ENCODE assay signal across 8 cellular contexts in genomic region chr3:150546226-150547044, GRCh38. TPM values are rescaled to one million over a fixed set of nuclear protein-coding genes. Genes with fewer than 3 reads are reported as not detected.
DNase-seq lines count a peak whose midpoint lies in the region; ATAC-seq and TF ChIP-seq lines count a peak whose summit lies in the region.

Gene EIF2A, plus strand, starts transcription at chr3:150546787. Its CDS starts 16 bp downstream, at chr3:150546803.
Gene SERP1, minus strand, starts transcription at chr3:150546496. Its CDS starts 361 bp downstream, at chr3:150546135.

- peaks cover 2 to 11% of the 10 kb centered on the region in 2 donors for H3K4me1 ChIP-seq in lung (ENCODE audit: control insufficient read depth in 2 of 2, insufficient read depth in 2 of 2, low read length in 2 of 2)

- POLR2A ChIA-PET in activated CD8-positive, alpha-beta memory T cell treated with anti-CD3 and anti-CD28 coated beads for 36 hours (lab: Charles Lee), result interaction anchor here (0.6 to 1.7 kb wide), 8 partner anchors 57 to 660 kb away, joined by 3 to 12 read pairs (median 6); partner anchors contain the start of genes ERICH6, SELENOT, SIAH2 and TSC22D2

- no peaks in the 10 kb centered on the region for H3K9me3 ChIP-seq in lung (ENCODE audit: control insufficient read depth in 2 of 2, insufficient read depth in 1 of 2, low read length in 1 of 2)

- ATAC-seq in lung (ENCODE audit: insufficient read depth, low FRiP score), result peak; percentile 96

- 0% methylated on average over 86 of the region's 86 CpGs for WGBS in lung, 2 donors

- H3K4me3 ChIP-seq in lung, result peak within 1 kb of the TSS; percentile 83

- peak; percentile 87 for DNase-seq in CMK (ENCODE audit: low read depth)
- DNase-seq in GM20000 (ENCODE audit: low spot score), result peak; percentile 96
- DNase-seq in HT-29 (ENCODE audit: low spot score), result peak; percentile 100
- DNase-seq in NOMO-1 (lab: John Stamatoyannopoulos, UW; ENCODE audit: unreplicated experiment in 2 of 2), result peak; percentile 100
- peak; percentile 99 for DNase-seq in effector CD8-positive, alpha-beta T cell (lab: John Stamatoyannopoulos, UW)
- DNase-seq in lung (ENCODE audit: low spot score), result peak; percentile 99
- peak; percentile 96 to 99 (median 98) for DNase-seq in stimulated activated CD4-positive, alpha-beta T cell treated with anti-CD3 and anti-CD28 coated beads, TNF-alpha, amount 100 ng/mL, for 4 hours (ENCODE audit: low read depth in 3 of 3)

- H3K36me3 ChIP-seq in lung (ENCODE audit: control insufficient read depth in 2 of 2, insufficient read depth in 2 of 2, low read length in 2 of 2), result peaks cover 5% of the 10 kb centered on the region in 2 donors

- no peak for TF ChIP-seq CTCF in GM20000 (IDR thresholded peaks at IDR 0.05; ENCODE audit: extremely low read depth, missing control alignments)
- TF ChIP-seq CTCF in lung (IDR thresholded peaks at IDR 0.05; ENCODE audit: control extremely low read depth, extremely low read depth), result no peak

- CTCF ChIA-PET in activated CD8-positive, alpha-beta memory T cell treated with anti-CD3 and anti-CD28 coated beads for 36 hours (lab: Charles Lee), result interaction anchor here (0.7 to 1.3 kb wide), 2 partner anchors 9 to 217 kb away, joined by 3 to 4 read pairs; partner anchors contain the start of gene SIAH2

- H3K27ac ChIP-seq in lung (ENCODE audit: low read depth in 1 of 2, low read length in 1 of 2), result peak within 1 kb of the TSS; percentile 97 to 99

- H3K27me3 ChIP-seq in lung (ENCODE audit: control insufficient read depth, insufficient read depth), result no peaks in the 10 kb centered on the region

RNA-seq across cellular contexts. Expression of gene EIF2A, which starts in this region (rescaled TPM):
- 94.5 and 104 TPM in 2 replicates for total RNA-seq in HT-29 (2014; rRNA removed; shearing (Covaris generic))
- 100 to 1,000 TPM; 130 to 137 TPM for total RNA-seq in activated CD8-positive, alpha-beta memory T cell treated with anti-CD3 and anti-CD28 coated beads for 36 hours
- 100 to 1,000 TPM in 1 of 2 donors, 10 to 100 TPM in 1; 71.6 to 127 TPM for total RNA-seq in lung
- 10 to 100 TPM; 59.5 to 67.5 TPM for polyA plus RNA-seq in lung

RNA-seq across cellular contexts. Expression of gene SERP1, which starts in this region (rescaled TPM):
- 577 and 600 TPM in 2 replicates for total RNA-seq in HT-29 (2014; rRNA removed; shearing (Covaris generic))
- 100 to 1,000 TPM; 129 to 133 TPM for total RNA-seq in activated CD8-positive, alpha-beta memory T cell treated with anti-CD3 and anti-CD28 coated beads for 36 hours
- total RNA-seq in lung, result 100 to 1,000 TPM; 147 to 162 TPM
- 100 to 1,000 TPM in 1 of 2 donors, 10 to 100 TPM in 1; 84.7 to 310 TPM for polyA plus RNA-seq in lung

Comparison
In these comparisons a context has a peak if more than half of its experiments do, and no peak if none do; other contexts are left out.
1. Peak in every context shown above with its lines: DNase-seq, ATAC-seq, H3K4me3 ChIP-seq and H3K27ac ChIP-seq.